In the genomic region with DNA sequence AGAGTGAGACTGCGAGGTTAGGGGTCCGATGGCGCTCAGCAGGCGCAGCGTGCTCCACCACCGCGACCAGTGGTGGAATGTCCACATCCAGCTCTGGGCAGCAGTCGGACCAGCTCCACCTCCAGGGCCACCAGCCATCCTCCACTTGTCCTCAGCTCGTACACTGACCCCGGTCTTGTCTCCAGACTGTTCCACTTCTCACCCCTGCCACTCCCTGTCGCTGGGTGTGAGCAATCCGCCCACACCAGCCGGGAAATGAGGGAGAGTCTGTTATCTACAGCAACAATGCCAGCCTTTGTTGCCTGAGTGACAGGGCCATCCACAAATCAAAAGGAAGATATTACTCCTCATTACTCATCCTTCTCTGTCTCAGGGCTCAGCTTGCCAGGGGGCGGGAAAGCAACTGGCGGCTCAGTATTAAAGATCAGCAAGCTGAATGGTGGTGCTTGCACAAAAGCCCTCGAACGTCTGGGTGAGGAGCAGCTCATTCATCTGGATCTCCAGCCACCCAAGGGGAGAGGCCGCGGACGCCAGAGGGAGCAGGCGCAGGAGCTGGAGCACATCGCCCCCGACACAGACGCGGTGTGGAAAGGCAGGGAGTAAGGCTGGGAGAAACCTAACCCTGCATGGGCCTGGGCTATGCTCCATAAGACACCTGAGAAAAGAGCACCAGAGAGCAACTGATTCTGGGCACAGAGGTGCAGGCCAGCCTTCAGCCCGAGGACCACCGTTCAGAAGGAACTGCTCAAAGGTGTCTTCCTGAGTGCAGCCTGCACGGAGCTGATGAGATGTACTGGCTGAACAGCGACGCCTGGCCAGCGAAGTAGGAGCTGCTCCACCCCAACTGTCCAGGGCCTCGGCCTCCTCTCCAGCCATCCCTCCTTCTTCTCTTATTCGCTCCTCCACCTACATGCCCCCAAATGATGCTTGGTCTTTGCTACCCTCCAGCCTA, we compare ENCODE assay signal across 8 cellular contexts.
A peak's percentile ranks its signal among the peaks of the same experiment; 100 is the strongest.
DNase-seq lines count a peak whose midpoint lies in the region; ATAC-seq and TF ChIP-seq lines count a peak whose summit lies in the region.

No MANE protein-coding gene starts in this region.

- H3K27ac ChIP-seq in caudate nucleus (ENCODE audit: low read depth, low read length), result peak overlapping the region; percentile 13

- TF ChIP-seq CTCF in GM10266 (IDR thresholded peaks at IDR 0.05; ENCODE audit: control insufficient read depth, insufficient read depth, low read depth, missing control alignments), result no peak

- DNase-seq in COLO829 (ENCODE audit: low spot score) (peak; percentile 96), NAMALWA (ENCODE audit: low spot score) (peak; percentile 32), caudate nucleus (lab: John Stamatoyannopoulos, UW) (peak in 59 of 61 donors; percentile 19 to 97 (median 83)), middle frontal gyrus (ENCODE audit: extremely low spot score, low spot score) (peak; percentile 73), GM10266 (ENCODE audit: extremely low spot score) (no peak)

- ATAC-seq in HG02642 (IDR thresholded peaks at IDR 0.05; ENCODE audit: poor library complexity, unreplicated experiment) (no peak), GM21737 (IDR thresholded peaks at IDR 0.05; ENCODE audit: unreplicated experiment) (no peak), GM18511 (IDR thresholded peaks at IDR 0.05; ENCODE audit: unreplicated experiment) (no peak)
